In genomic region chr11:116353517-116353916, GRCh38 we compare ENCODE assay signal across 22 cellular contexts.
A peak's percentile ranks its signal among the peaks of the same experiment; 100 is the strongest.
DNase-seq lines count a peak whose midpoint lies in the region; ATAC-seq and TF ChIP-seq lines count a peak whose summit lies in the region.
"Had no signal": no experiment of that assay in that cellular context is flagged by ENCODE, and none has a peak within 500 bp of the region (broad histone marks: within the 10 kb centered on the region; RNA-seq: fewer than 3 reads in every experiment).

No MANE protein-coding gene starts in this region.

- no peak overlapping the region for H3K27ac ChIP-seq in mammary epithelial cell (ENCODE audit: insufficient read depth, low read depth, low read length)
- H3K27ac ChIP-seq in breast epithelium, result no peak overlapping the region
- H3K27ac ChIP-seq in stomach, result no peak overlapping the region

- H3K4me3 ChIP-seq in mammary epithelial cell (replicated peaks in 1 of 3; ENCODE audit: insufficient read depth in 1 of 3, low read depth in 2 of 3, low read length in 3 of 3) (no peak overlapping the region), breast epithelium (no peak overlapping the region), stomach (no peak overlapping the region)
- H3K4me3 ChIP-seq: GM23338, smooth muscle cell had no signal

- peaks cover 3% of the 10 kb centered on the region for H3K36me3 Mint-ChIP-seq in glutamatergic neuron (ENCODE audit: unreplicated experiment)
- H3K36me3 Mint-ChIP-seq: activated CD4-positive, alpha-beta memory T cell treated with anti-CD3 and anti-CD28 coated beads for 36 hours; activated naive CD4-positive, alpha-beta T cell treated with anti-CD3 and anti-CD28 coated beads, Interleukin-2, amount 50 U/mL, for 24 hours had no signal

- no peak overlapping the region for H3K4me2 ChIP-seq in mammary epithelial cell (ENCODE audit: insufficient read depth, low read depth, low read length)
- H3K4me2 ChIP-seq: GM23338, smooth muscle cell had no signal

- WGBS in mammary epithelial cell (ENCODE audit: low coverage, missing lambda C conversion rate), result 53% methylated on average over 4 of the region's 7 CpGs
- 46 to 61% (median 51%) methylated on average over 7 of the region's 7 CpGs for WGBS in stomach, 5 donors

- CTCF ChIA-PET in mammary epithelial cell (lab: Charles Lee; ENCODE audit: low non-redundant PET), result no interaction called here

- BruUV-seq in mammary epithelial cell (replicated peaks; lab: Mats Ljungman, UMichigan), result no TSS peak

- TF ChIP-seq CTCF in mammary epithelial cell (conservative IDR thresholded peaks at IDR 0.05 in 1 of 2, IDR thresholded peaks at IDR 0.05 in 1 of 2; ENCODE audit: extremely low read depth in 1 of 2, insufficient read depth in 1 of 2, low read depth in 1 of 2, low read length in 2 of 2) (no peak), breast epithelium (IDR thresholded peaks at IDR 0.05) (no peak), stomach (IDR thresholded peaks at IDR 0.05) (no peak), glutamatergic neuron (IDR thresholded peaks at IDR 0.05; ENCODE audit: partially characterized antibody, unreplicated experiment) (no peak)

- no peak for TF ChIP-seq EP300 in stomach (IDR thresholded peaks at IDR 0.05)

- H3K79me2 ChIP-seq in mammary epithelial cell (ENCODE audit: insufficient read depth, low read length), result no peaks in the 10 kb centered on the region

- H3K27me3 ChIP-seq in mammary epithelial cell (ENCODE audit: insufficient read depth, low read length) (no peaks in the 10 kb centered on the region), breast epithelium (peaks cover 0 to 5% of the 10 kb centered on the region in 2 donors), stomach (peaks cover 5 to 26% (median 6%) of the 10 kb centered on the region in 3 donors)

- peaks cover 2% of the 10 kb centered on the region for H3K27me3 Mint-ChIP-seq in glutamatergic neuron (ENCODE audit: unreplicated experiment)
- H3K27me3 Mint-ChIP-seq: activated naive CD4-positive, alpha-beta T cell treated with anti-CD3 and anti-CD28 coated beads, Interleukin-2, amount 50 U/mL, for 24 hours had no signal

- in situ Hi-C loops in mammary epithelial cell (cut with MboI; ENCODE audit: low sequenced_read_pairs in 2 of 2), result no loop called here

- DNase-seq in mammary epithelial cell, result peak; percentile 19
- no peak for DNase-seq in breast epithelium (ENCODE audit: low spot score in 2 of 2)
- DNase-seq in SW480 (ENCODE audit: low spot score), result peak; percentile 67
- peak; percentile 78 for DNase-seq in kidney tubule cell (ENCODE audit: low spot score)
- no peak for DNase-seq in stomach
- no peak for DNase-seq in glutamatergic neuron
- DNase-seq: ACHN; activated CD4-positive, alpha-beta memory T cell treated with anti-CD3 and anti-CD28 coated beads for 36 hours; activated CD8-positive, alpha-beta memory T cell treated with anti-CD3 and anti-CD28 coated beads, Interleukin-2, amount 50 U/mL, for 48 hours; Caco-2; central memory CD4-positive, alpha-beta T cell; left cardiac atrium; mesenchymal stem cell; NCI-H1436 treated with DMSO at 0.1 percent for 48 hours; NCI-H2171 treated with DMSO at 0.1 percent for 48 hours; SIG-M5 had no signal

- H3K36me3 ChIP-seq in mammary epithelial cell (ENCODE audit: insufficient read depth, low read length), result no peaks in the 10 kb centered on the region
- no peaks in the 10 kb centered on the region for H3K36me3 ChIP-seq in breast epithelium
- no peaks in the 10 kb centered on the region for H3K36me3 ChIP-seq in stomach

- peaks cover 2% of the 10 kb centered on the region for H3K4me1 Mint-ChIP-seq in glutamatergic neuron (ENCODE audit: low read depth, unreplicated experiment)
- H3K4me1 Mint-ChIP-seq: activated naive CD4-positive, alpha-beta T cell treated with anti-CD3 and anti-CD28 coated beads, Interleukin-2, amount 50 U/mL, for 24 hours; activated T-helper 17 cell treated with anti-CD3 and anti-CD28 coated beads, Interleukin-2, amount 50 U/mL, for 72 hours had no signal

- H3K9me3 Mint-ChIP-seq in glutamatergic neuron (ENCODE audit: unreplicated experiment), result peaks cover 5% of the 10 kb centered on the region
- H3K9me3 Mint-ChIP-seq: activated CD4-positive, alpha-beta memory T cell treated with anti-CD3 and anti-CD28 coated beads for 36 hours had no signal

- TF ChIP-seq POLR2A in breast epithelium (IDR thresholded peaks at IDR 0.05) (no peak), stomach (IDR thresholded peaks at IDR 0.05) (no peak)

- dilution Hi-C loops in mammary epithelial cell (cut with HindIII; ENCODE audit: low sequenced_read_pairs), result no loop called here

- no peak overlapping the region for H3K27ac Mint-ChIP-seq in glutamatergic neuron (ENCODE audit: unreplicated experiment)
- H3K27ac Mint-ChIP-seq: activated CD4-positive, alpha-beta memory T cell treated with anti-CD3 and anti-CD28 coated beads for 36 hours; activated naive CD4-positive, alpha-beta T cell treated with anti-CD3 and anti-CD28 coated beads, Interleukin-2, amount 50 U/mL, for 24 hours; activated T-helper 17 cell treated with anti-CD3 and anti-CD28 coated beads, Interleukin-2, amount 50 U/mL, for 72 hours; GM23338 had no signal

- H3K9me3 ChIP-seq in mammary epithelial cell (replicated peaks; ENCODE audit: insufficient read depth, low read length) (no peaks in the 10 kb centered on the region), breast epithelium (no peaks in the 10 kb centered on the region), stomach (no peaks in the 10 kb centered on the region)
- H3K9me3 ChIP-seq: Caco-2 had no signal

- no peaks in the 10 kb centered on the region for H4K20me1 ChIP-seq in mammary epithelial cell (ENCODE audit: insufficient read depth, low read length)

- no peaks in the 10 kb centered on the region for H3K4me1 ChIP-seq in mammary epithelial cell (ENCODE audit: insufficient read depth, low read length)
- no peaks in the 10 kb centered on the region for H3K4me1 ChIP-seq in breast epithelium
- H3K4me1 ChIP-seq in stomach, result peaks cover 0 to 5% (median 0%) of the 10 kb centered on the region in 4 donors
- H3K4me1 ChIP-seq: Caco-2 had no signal

- H3K4me3 Mint-ChIP-seq in glutamatergic neuron (ENCODE audit: unreplicated experiment), result no peak overlapping the region
- H3K4me3 Mint-ChIP-seq: activated CD4-positive, alpha-beta memory T cell treated with anti-CD3 and anti-CD28 coated beads for 36 hours; activated naive CD4-positive, alpha-beta T cell treated with anti-CD3 and anti-CD28 coated beads, Interleukin-2, amount 50 U/mL, for 24 hours; activated T-helper 17 cell treated with anti-CD3 and anti-CD28 coated beads, Interleukin-2, amount 50 U/mL, for 72 hours; GM23338 had no signal

- no peak for ATAC-seq in GM21619 (IDR thresholded peaks at IDR 0.05; ENCODE audit: unreplicated experiment)
- ATAC-seq: activated CD4-positive, CD25-positive, alpha-beta regulatory T cell treated with anti-CD3 and anti-CD28 coated beads, Interleukin-2, amount 50 U/mL, for 24 hours; activated T-helper 17 cell treated with anti-CD3 and anti-CD28 coated beads, Interleukin-2, amount 50 U/mL, for 72 hours; GM23338; left cardiac atrium had no signal

- no peak overlapping the region for H2AFZ ChIP-seq in mammary epithelial cell (ENCODE audit: low read depth, low read length)
- H2AFZ ChIP-seq: GM23338 had no signal

- intact Hi-C loops in mammary epithelial cell (cut with micrococcal nuclease) (no loop called here), breast epithelium (cut with DNase I; ENCODE audit: low total_unique reads) (no loop called here), stomach (cut with DNase I; ENCODE audit: low total_unique reads) (no loop called here)

- no peak overlapping the region for H3K9ac ChIP-seq in mammary epithelial cell (ENCODE audit: insufficient read depth, low read length)

Comparison
In these comparisons a context has a peak if more than half of its experiments do, and no peak if none do; other contexts are left out.
1. DNase-seq: peak in mammary epithelial cell (single experiment), SW480 (single experiment) and kidney tubule cell (single experiment); none in breast epithelium (0 of 2), stomach (single experiment) and glutamatergic neuron (single experiment).